1 cellular context compared by ENCODE assay signal in the genomic region with DNA sequence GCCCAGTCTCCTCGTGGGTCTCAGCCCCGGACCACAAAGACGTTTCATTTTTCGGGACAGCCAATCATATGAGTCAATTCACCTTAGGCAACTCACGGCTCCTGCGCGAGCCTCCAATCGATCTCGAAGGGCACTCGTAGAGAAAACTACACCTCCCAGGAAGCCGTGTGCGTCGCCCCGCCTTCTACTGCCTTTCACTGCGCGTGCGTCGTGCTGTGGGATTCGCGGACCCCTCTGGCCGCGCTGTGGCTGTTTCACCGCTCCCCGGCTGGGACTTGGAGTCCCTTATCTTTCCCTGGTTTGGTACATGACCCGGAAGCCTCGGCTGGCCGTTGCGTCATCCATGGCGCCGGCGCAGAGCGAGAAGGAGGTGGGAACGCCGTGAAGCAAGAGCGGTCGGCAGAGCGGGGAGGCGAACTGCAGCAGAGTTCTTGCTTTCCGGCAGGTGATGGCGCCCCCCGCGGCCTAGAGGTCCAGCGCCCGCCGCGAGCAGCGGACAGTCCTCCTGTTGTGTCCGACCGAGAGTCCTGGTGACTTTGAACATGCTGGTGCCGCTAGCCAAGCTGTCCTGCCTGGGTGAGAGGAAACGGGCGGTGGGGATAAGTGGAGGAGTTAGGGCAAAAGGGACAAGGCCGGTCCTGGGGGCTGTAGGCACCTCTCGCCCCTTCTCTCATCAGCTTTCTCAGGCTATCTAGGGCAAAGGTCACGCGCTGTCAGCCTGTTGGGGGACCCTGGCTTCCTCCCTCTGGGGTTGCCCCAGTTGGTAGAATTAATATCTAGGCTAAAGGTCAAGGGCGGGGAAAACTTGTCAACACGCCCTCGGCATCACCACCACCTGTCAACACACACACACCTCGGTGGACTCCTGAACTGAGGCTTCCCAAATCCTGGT.
TF ChIP-seq lines count a peak whose summit lies in the region.

A gene (plus strand): TSS at position 382 of the 892 bp plus-strand sequence. CDS start 161 bp downstream, at position 543.

TF ChIP-seq in K562, 482 proteins besides CTCF, POLR2A, EP300 and RAD21 (continued from another document and continues in another):
- TF ChIP-seq, protein P1, sequence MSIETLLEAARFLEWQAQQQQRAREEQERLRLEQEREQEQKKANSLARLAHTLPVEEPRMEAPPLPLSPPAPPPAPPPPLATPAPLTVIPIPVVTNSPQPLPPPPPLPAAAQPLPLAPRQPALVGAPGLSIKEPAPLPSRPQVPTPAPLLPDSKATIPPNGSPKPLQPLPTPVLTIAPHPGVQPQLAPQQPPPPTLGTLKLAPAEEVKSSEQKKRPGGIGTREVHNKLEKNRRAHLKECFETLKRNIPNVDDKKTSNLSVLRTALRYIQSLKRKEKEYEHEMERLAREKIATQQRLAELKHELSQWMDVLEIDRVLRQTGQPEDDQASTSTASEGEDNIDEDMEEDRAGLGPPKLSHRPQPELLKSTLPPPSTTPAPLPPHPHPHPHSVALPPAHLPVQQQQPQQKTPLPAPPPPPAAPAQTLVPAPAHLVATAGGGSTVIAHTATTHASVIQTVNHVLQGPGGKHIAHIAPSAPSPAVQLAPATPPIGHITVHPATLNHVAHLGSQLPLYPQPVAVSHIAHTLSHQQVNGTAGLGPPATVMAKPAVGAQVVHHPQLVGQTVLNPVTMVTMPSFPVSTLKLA (conservative IDR thresholded peaks at IDR 0.05), result peak; percentile 69 to 86; a peak in 3 of 4 replicates
- TF ChIP-seq WHSC1 (IDR thresholded peaks at IDR 0.05; ENCODE audit: low read length) (no peak), CBX8 (IDR thresholded peaks at IDR 0.05; ENCODE audit: borderline replicate concordance, extremely low read depth, low read depth, low read length, poor library complexity, severe bottlenecking) (no peak), YY1 (IDR thresholded peaks at IDR 0.05; ENCODE audit: borderline replicate concordance in 1 of 3, control insufficient read depth in 1 of 3, extremely low read depth in 1 of 3, insufficient read depth in 3 of 3, insufficient read length in 1 of 3, insufficient replicate concordance in 2 of 3, low read depth in 1 of 3, low read length in 2 of 3) (peak in 2 of 3 experiments; percentile 78 to 87), NFE2L1 (tag; IDR thresholded peaks at IDR 0.05; ENCODE audit: borderline replicate concordance, low read depth) (no peak), KDM5B (IDR thresholded peaks at IDR 0.05; ENCODE audit: insufficient replicate concordance, low read depth, low read length) (peak; percentile 74), RBM14 (IDR thresholded peaks at IDR 0.05; ENCODE audit: borderline replicate concordance, insufficient read depth, low read depth, low read length) (no peak), BRD9 (IDR thresholded peaks at IDR 0.05; ENCODE audit: low read depth, partially characterized antibody) (peak; percentile 61), SMAD1 (IDR thresholded peaks at IDR 0.05; ENCODE audit: low read depth, low read length, partially characterized antibody) (peak; percentile 65), THRAP3 (IDR thresholded peaks at IDR 0.05; ENCODE audit: borderline replicate concordance) (no peak), ZFX (CRISPR knock-in tag; IDR thresholded peaks at IDR 0.05) (peak; percentile 94), ZNF583 (CRISPR knock-in tag; IDR thresholded peaks at IDR 0.05) (0 out of 2 replicates have a peak, but pooled peaks have one; percentile 19), ESRRB (CRISPR knock-in tag; IDR thresholded peaks at IDR 0.05; ENCODE audit: borderline replicate concordance) (no peak), NR1H2 (CRISPR knock-in tag; IDR thresholded peaks at IDR 0.05) (0 out of 2 replicates have a peak, but pooled peaks have one; percentile 88), RBFOX2 (IDR thresholded peaks at IDR 0.05; ENCODE audit: low read depth, low read length) (peak; percentile 92), ZC3H11A (IDR thresholded peaks at IDR 0.05; ENCODE audit: low read depth, low read length) (no peak), DIDO1 (tag; IDR thresholded peaks at IDR 0.05; ENCODE audit: low read depth) (no peak; the same call in none of the 2 replicates), EWSR1 (IDR thresholded peaks at IDR 0.05; ENCODE audit: borderline replicate concordance, low read depth, partially characterized antibody) (no peak), E2F3 (CRISPR knock-in tag; IDR thresholded peaks at IDR 0.05) (no peak), MYBL2 (IDR thresholded peaks at IDR 0.05; ENCODE audit: low read depth) (no peak), MYBL2 (CRISPR knock-in tag; IDR thresholded peaks at IDR 0.05; ENCODE audit: borderline replicate concordance) (no peak), GATAD2B (IDR thresholded peaks at IDR 0.05; ENCODE audit: borderline replicate concordance) (peak; percentile 58; the same call in 1 of the 2 replicates), ZNF146 (CRISPR knock-in tag; IDR thresholded peaks at IDR 0.05; ENCODE audit: unreplicated experiment) (no peak), MBD2 (IDR thresholded peaks at IDR 0.05; ENCODE audit: borderline replicate concordance, low read depth) (peak; percentile 91), HCFC1 (IDR thresholded peaks at IDR 0.05; ENCODE audit: low read depth, low read length) (peak; percentile 95), ZNF696 (CRISPR knock-in tag; conservative IDR thresholded peaks at IDR 0.05) (no peak), FOXK2 (conservative IDR thresholded peaks at IDR 0.05 in 1 of 2, IDR thresholded peaks at IDR 0.05 in 1 of 2; ENCODE audit: low read depth in 2 of 2) (peak; percentile 86 to 92), ESRRA (IDR thresholded peaks at IDR 0.05; ENCODE audit: borderline replicate concordance, low read depth) (peak; percentile 93), CBFB (CRISPR knock-in tag; IDR thresholded peaks at IDR 0.05) (peak; percentile 59; the same call in 1 of the 2 replicates)
- TF ChIP-seq, protein P2, sequence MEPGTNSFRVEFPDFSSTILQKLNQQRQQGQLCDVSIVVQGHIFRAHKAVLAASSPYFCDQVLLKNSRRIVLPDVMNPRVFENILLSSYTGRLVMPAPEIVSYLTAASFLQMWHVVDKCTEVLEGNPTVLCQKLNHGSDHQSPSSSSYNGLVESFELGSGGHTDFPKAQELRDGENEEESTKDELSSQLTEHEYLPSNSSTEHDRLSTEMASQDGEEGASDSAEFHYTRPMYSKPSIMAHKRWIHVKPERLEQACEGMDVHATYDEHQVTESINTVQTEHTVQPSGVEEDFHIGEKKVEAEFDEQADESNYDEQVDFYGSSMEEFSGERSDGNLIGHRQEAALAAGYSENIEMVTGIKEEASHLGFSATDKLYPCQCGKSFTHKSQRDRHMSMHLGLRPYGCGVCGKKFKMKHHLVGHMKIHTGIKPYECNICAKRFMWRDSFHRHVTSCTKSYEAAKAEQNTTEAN (CRISPR knock-in tag; IDR thresholded peaks at IDR 0.05), result 0 out of 2 replicates have a peak, but pooled peaks have one; percentile 6
- TF ChIP-seq, protein P3, sequence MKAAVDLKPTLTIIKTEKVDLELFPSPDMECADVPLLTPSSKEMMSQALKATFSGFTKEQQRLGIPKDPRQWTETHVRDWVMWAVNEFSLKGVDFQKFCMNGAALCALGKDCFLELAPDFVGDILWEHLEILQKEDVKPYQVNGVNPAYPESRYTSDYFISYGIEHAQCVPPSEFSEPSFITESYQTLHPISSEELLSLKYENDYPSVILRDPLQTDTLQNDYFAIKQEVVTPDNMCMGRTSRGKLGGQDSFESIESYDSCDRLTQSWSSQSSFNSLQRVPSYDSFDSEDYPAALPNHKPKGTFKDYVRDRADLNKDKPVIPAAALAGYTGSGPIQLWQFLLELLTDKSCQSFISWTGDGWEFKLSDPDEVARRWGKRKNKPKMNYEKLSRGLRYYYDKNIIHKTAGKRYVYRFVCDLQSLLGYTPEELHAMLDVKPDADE (conservative IDR thresholded peaks at IDR 0.05; ENCODE audit: control insufficient read depth, low read depth, low read length), result peak; percentile 94; the same call in 1 of the 2 replicates
- TF ChIP-seq, protein P4, sequence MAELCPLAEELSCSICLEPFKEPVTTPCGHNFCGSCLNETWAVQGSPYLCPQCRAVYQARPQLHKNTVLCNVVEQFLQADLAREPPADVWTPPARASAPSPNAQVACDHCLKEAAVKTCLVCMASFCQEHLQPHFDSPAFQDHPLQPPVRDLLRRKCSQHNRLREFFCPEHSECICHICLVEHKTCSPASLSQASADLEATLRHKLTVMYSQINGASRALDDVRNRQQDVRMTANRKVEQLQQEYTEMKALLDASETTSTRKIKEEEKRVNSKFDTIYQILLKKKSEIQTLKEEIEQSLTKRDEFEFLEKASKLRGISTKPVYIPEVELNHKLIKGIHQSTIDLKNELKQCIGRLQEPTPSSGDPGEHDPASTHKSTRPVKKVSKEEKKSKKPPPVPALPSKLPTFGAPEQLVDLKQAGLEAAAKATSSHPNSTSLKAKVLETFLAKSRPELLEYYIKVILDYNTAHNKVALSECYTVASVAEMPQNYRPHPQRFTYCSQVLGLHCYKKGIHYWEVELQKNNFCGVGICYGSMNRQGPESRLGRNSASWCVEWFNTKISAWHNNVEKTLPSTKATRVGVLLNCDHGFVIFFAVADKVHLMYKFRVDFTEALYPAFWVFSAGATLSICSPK (IDR thresholded peaks at IDR 0.05; ENCODE audit: borderline replicate concordance), result no peak
- TF ChIP-seq, protein P5, sequence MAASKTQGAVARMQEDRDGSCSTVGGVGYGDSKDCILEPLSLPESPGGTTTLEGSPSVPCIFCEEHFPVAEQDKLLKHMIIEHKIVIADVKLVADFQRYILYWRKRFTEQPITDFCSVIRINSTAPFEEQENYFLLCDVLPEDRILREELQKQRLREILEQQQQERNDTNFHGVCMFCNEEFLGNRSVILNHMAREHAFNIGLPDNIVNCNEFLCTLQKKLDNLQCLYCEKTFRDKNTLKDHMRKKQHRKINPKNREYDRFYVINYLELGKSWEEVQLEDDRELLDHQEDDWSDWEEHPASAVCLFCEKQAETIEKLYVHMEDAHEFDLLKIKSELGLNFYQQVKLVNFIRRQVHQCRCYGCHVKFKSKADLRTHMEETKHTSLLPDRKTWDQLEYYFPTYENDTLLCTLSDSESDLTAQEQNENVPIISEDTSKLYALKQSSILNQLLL (CRISPR knock-in tag; IDR thresholded peaks at IDR 0.05; ENCODE audit: borderline replicate concordance), result no peak
- TF ChIP-seq, protein P6, sequence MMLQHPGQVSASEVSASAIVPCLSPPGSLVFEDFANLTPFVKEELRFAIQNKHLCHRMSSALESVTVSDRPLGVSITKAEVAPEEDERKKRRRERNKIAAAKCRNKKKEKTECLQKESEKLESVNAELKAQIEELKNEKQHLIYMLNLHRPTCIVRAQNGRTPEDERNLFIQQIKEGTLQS (IDR thresholded peaks at IDR 0.05), result peak; percentile 100
- TF ChIP-seq, protein P6 (CRISPR knock-in tag; conservative IDR thresholded peaks at IDR 0.05), result peak; percentile 100
- TF ChIP-seq, protein P7, sequence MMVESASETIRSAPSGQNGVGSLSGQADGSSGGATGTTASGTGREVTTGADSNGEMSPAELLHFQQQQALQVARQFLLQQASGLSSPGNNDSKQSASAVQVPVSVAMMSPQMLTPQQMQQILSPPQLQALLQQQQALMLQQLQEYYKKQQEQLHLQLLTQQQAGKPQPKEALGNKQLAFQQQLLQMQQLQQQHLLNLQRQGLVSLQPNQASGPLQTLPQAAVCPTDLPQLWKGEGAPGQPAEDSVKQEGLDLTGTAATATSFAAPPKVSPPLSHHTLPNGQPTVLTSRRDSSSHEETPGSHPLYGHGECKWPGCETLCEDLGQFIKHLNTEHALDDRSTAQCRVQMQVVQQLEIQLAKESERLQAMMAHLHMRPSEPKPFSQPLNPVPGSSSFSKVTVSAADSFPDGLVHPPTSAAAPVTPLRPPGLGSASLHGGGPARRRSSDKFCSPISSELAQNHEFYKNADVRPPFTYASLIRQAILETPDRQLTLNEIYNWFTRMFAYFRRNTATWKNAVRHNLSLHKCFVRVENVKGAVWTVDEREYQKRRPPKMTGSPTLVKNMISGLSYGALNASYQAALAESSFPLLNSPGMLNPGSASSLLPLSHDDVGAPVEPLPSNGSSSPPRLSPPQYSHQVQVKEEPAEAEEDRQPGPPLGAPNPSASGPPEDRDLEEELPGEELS (CRISPR knock-in tag; IDR thresholded peaks at IDR 0.05; ENCODE audit: borderline replicate concordance), result no peak; the same call in 1 of the 2 replicates
- TF ChIP-seq, protein P8, sequence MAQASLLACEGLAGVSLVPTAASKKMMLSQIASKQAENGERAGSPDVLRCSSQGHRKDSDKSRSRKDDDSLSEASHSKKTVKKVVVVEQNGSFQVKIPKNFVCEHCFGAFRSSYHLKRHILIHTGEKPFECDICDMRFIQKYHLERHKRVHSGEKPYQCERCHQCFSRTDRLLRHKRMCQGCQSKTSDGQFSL (CRISPR knock-in tag; IDR thresholded peaks at IDR 0.05), result no peak
- TF ChIP-seq, protein P8 (tag; IDR thresholded peaks at IDR 0.05), result no peak
- TF ChIP-seq, protein P9, sequence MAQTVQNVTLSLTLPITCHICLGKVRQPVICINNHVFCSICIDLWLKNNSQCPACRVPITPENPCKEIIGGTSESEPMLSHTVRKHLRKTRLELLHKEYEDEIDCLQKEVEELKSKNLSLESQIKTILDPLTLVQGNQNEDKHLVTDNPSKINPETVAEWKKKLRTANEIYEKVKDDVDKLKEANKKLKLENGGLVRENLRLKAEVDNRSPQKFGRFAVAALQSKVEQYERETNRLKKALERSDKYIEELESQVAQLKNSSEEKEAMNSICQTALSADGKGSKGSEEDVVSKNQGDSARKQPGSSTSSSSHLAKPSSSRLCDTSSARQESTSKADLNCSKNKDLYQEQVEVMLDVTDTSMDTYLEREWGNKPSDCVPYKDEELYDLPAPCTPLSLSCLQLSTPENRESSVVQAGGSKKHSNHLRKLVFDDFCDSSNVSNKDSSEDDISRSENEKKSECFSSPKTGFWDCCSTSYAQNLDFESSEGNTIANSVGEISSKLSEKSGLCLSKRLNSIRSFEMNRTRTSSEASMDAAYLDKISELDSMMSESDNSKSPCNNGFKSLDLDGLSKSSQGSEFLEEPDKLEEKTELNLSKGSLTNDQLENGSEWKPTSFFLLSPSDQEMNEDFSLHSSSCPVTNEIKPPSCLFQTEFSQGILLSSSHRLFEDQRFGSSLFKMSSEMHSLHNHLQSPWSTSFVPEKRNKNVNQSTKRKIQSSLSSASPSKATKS (CRISPR knock-in tag; IDR thresholded peaks at IDR 0.05), result no peak
- TF ChIP-seq, protein P10, sequence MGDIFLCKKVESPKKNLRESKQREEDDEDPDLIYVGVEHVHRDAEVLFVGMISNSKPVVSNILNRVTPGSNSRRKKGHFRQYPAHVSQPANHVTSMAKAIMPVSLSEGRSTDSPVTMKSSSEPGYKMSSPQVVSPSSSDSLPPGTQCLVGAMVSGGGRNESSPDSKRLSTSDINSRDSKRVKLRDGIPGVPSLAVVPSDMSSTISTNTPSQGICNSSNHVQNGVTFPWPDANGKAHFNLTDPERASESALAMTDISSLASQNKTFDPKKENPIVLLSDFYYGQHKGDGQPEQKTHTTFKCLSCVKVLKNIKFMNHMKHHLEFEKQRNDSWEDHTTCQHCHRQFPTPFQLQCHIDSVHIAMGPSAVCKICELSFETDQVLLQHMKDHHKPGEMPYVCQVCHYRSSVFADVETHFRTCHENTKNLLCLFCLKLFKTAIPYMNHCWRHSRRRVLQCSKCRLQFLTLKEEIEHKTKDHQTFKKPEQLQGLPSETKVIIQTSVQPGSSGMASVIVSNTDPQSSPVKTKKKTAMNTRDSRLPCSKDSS (IDR thresholded peaks at IDR 0.05; ENCODE audit: low read depth, partially characterized antibody), result no peak
